8 cellular contexts compared by ENCODE assay signal in genomic region chrX:39133971-39134370, GRCh38.
DNase-seq lines count a peak whose midpoint lies in the region; ATAC-seq and TF ChIP-seq lines count a peak whose summit lies in the region.

No MANE protein-coding gene starts in this region.

- no peaks in the 10 kb centered on the region for H3K36me3 Mint-ChIP-seq in activated naive CD4-positive, alpha-beta T cell treated with anti-CD3 and anti-CD28 coated beads for 36 hours (ENCODE audit: low read depth)

- ATAC-seq in GM21447 (IDR thresholded peaks at IDR 0.05; ENCODE audit: unreplicated experiment) (no peak), HG03097 (IDR thresholded peaks at IDR 0.05; ENCODE audit: low FRiP score, unreplicated experiment) (no peak)

- no peaks in the 10 kb centered on the region for H3K9me3 Mint-ChIP-seq in activated naive CD4-positive, alpha-beta T cell treated with anti-CD3 and anti-CD28 coated beads for 36 hours

- no peak overlapping the region for H3K27ac ChIP-seq in RWPE1

- no peak overlapping the region for H3K4me3 Mint-ChIP-seq in activated naive CD4-positive, alpha-beta T cell treated with anti-CD3 and anti-CD28 coated beads for 36 hours

- DNase-seq in activated CD8-positive, alpha-beta memory T cell treated with anti-CD3 and anti-CD28 coated beads, Interleukin-2, amount 50 U/mL, for 4 hours = peak; percentile 17
- no peak for DNase-seq in activated CD8-positive, alpha-beta memory T cell treated with anti-CD3 and anti-CD28 coated beads for 24 hours
- DNase-seq in activated naive CD4-positive, alpha-beta T cell treated with anti-CD3 and anti-CD28 coated beads for 36 hours = peak; percentile 46
- peak; percentile 27 for DNase-seq in stimulated activated CD8-positive, alpha-beta memory T cell treated with anti-CD3 and anti-CD28 coated beads, Interleukin-4, amount 100 ng/mL, for 48 hours
- no peak for DNase-seq in RWPE1 (ENCODE audit: low spot score)

- H3K27ac Mint-ChIP-seq in activated naive CD4-positive, alpha-beta T cell treated with anti-CD3 and anti-CD28 coated beads for 36 hours = no peak overlapping the region

- no peaks in the 10 kb centered on the region for H3K4me1 Mint-ChIP-seq in activated naive CD4-positive, alpha-beta T cell treated with anti-CD3 and anti-CD28 coated beads for 36 hours (ENCODE audit: low read depth)

- CTCF ChIA-PET in activated naive CD4-positive, alpha-beta T cell treated with anti-CD3 and anti-CD28 coated beads for 36 hours (lab: Charles Lee) = interaction anchor here (0.6 to 1.9 kb wide), 2 partner anchors 29 to 475 kb away, joined by 3 to 4 read pairs; no protein-coding TSS in a partner anchor
- CTCF ChIA-PET in RWPE1 (lab: Yijun Ruan, JAX) = interaction anchor here (0.7 kb wide), 1 partner anchor 1432 kb away, joined by 3 read pairs; no protein-coding TSS in a partner anchor

- H3K27me3 Mint-ChIP-seq in activated naive CD4-positive, alpha-beta T cell treated with anti-CD3 and anti-CD28 coated beads for 36 hours (ENCODE audit: low read depth) = no peaks in the 10 kb centered on the region

- intact Hi-C loops in activated naive CD4-positive, alpha-beta T cell treated with anti-CD3 and anti-CD28 coated beads for 36 hours (cut with micrococcal nuclease) = no loop called here

- POLR2A ChIA-PET in RWPE1 (lab: Yijun Ruan, JAX; ENCODE audit: low non-redundant PET) = no interaction called here

- TF ChIP-seq CTCF in LNCAP (IDR thresholded peaks at IDR 0.05) (peak; percentile 25; the same call in 1 of the 2 replicates), RWPE1 (conservative IDR thresholded peaks at IDR 0.05; ENCODE audit: low read depth) (no peak)

Comparison
In these comparisons a context has a peak if more than half of its experiments do, and no peak if none do; other contexts are left out.
1. DNase-seq: peak in activated CD8-positive, alpha-beta memory T cell treated with anti-CD3 and anti-CD28 coated beads, Interleukin-2, amount 50 U/mL, for 4 hours (single experiment), activated naive CD4-positive, alpha-beta T cell treated with anti-CD3 and anti-CD28 coated beads for 36 hours (single experiment) and stimulated activated CD8-positive, alpha-beta memory T cell treated with anti-CD3 and anti-CD28 coated beads, Interleukin-4, amount 100 ng/mL, for 48 hours (single experiment); none in activated CD8-positive, alpha-beta memory T cell treated with anti-CD3 and anti-CD28 coated beads for 24 hours (single experiment) and RWPE1 (single experiment).